ENCODE assay signal across 8 cellular contexts in genomic region chr3:23712656-23713559, GRCh38.
A peak's percentile ranks its signal among the peaks of the same experiment; 100 is the strongest.
DNase-seq lines count a peak whose midpoint lies in the region; ATAC-seq, FAIRE-seq and TF ChIP-seq lines count a peak whose summit lies in the region.

No MANE protein-coding gene starts in this region.

- intact Hi-C loops in mammary epithelial cell (cut with micrococcal nuclease) (no loop called here), right lobe of liver (cut with DNase I) (no loop called here), vagina (cut with DNase I) (no loop called here)

- FAIRE-seq in A549 (lab: Jason Lieb, UNC) = no peak

- TF ChIP-seq CTCF in A549 (IDR thresholded peaks at IDR 0.05) (no peak), MM.1S (IDR thresholded peaks at IDR 0.05; ENCODE audit: low read length) (no peak), mammary epithelial cell (conservative IDR thresholded peaks at IDR 0.05 in 1 of 2, IDR thresholded peaks at IDR 0.05 in 1 of 2; ENCODE audit: extremely low read depth in 1 of 2, insufficient read depth in 1 of 2, low read depth in 1 of 2, low read length in 2 of 2) (no peak), right lobe of liver (IDR thresholded peaks at IDR 0.05) (peak in 1 of 4 donors; percentile 4), vagina (IDR thresholded peaks at IDR 0.05) (no peak)

- no peaks in the 10 kb centered on the region for H3K9me2 ChIP-seq in MM.1S (replicated peaks; ENCODE audit: insufficient read depth, low read length)

- 0 out of 2 replicates have a peak, but pooled peaks cover 4% of the 10 kb centered on the region for H3F3A ChIP-seq in MM.1S (ENCODE audit: insufficient read depth, low read length)

- no peak for TF ChIP-seq EP300 in A549 (IDR thresholded peaks at IDR 0.05)

- H3K4me3 ChIP-seq in A549 = no peak overlapping the region
- H3K4me3 ChIP-seq in MM.1S (ENCODE audit: low read length) = no peak overlapping the region
- H3K4me3 ChIP-seq in mammary epithelial cell (replicated peaks in 1 of 3; ENCODE audit: insufficient read depth in 1 of 3, low read depth in 2 of 3, low read length in 3 of 3) = no peak overlapping the region
- H3K4me3 ChIP-seq in right lobe of liver = no peak overlapping the region
- no peak overlapping the region for H3K4me3 ChIP-seq in vagina

- DNase-seq in A549 (ENCODE audit: low read depth in 1 of 2, low spot score in 1 of 2) (peak in 1 of 2 experiments; percentile 38), MM.1S (peak; percentile 52), mammary epithelial cell (peak; percentile 25), right lobe of liver (no peak), vagina (ENCODE audit: extremely low spot score in 2 of 2) (no peak), NCI-H2107 treated with DMSO at 0.1 percent for 48 hours (lab: John Stamatoyannopoulos, UW; ENCODE audit: unreplicated experiment) (no peak)
- DNase-seq in activated CD8-positive, alpha-beta memory T cell treated with anti-CD3 and anti-CD28 coated beads for 24 hours = no peak

- 32% methylated on average over 8 of the region's 9 CpGs for WGBS in A549 (ENCODE audit: missing lambda C conversion rate)
- 49% methylated on average over 8 of the region's 9 CpGs for WGBS in mammary epithelial cell (ENCODE audit: low coverage, missing lambda C conversion rate)
- WGBS in right lobe of liver (ENCODE audit: insufficient coverage, low coverage, low lambda C conversion rate, missing lambda C conversion rate) = 16% methylated on average over 9 of the region's 9 CpGs

- H3K36me3 ChIP-seq in MM.1S (replicated peaks; ENCODE audit: insufficient read depth, low read length) (no peaks in the 10 kb centered on the region), mammary epithelial cell (ENCODE audit: insufficient read depth, low read length) (no peaks in the 10 kb centered on the region), right lobe of liver (no peaks in the 10 kb centered on the region), vagina (no peaks in the 10 kb centered on the region)

- POLR2A ChIA-PET in A549 (lab: Yijun Ruan, JAX) = no interaction called here

- H4K20me1 ChIP-seq in MM.1S (ENCODE audit: insufficient read depth, low read length) = no peaks in the 10 kb centered on the region
- H4K20me1 ChIP-seq in mammary epithelial cell (ENCODE audit: insufficient read depth, low read length) = no peaks in the 10 kb centered on the region

- TF ChIP-seq RAD21 in A549 (conservative IDR thresholded peaks at IDR 0.05 in 1 of 2, IDR thresholded peaks at IDR 0.05 in 1 of 2) = peak; percentile 25 to 44; a peak in 3 of 5 replicates

- peak overlapping the region in 1 of 2 experiments; percentile 1; a peak in 1 of 6 replicates for H3K27ac ChIP-seq in A549
- H3K27ac ChIP-seq in MM.1S (ENCODE audit: low read length) = peak overlapping the region; percentile 26; the same call in 1 of the 2 replicates
- no peak overlapping the region for H3K27ac ChIP-seq in mammary epithelial cell (ENCODE audit: insufficient read depth, low read depth, low read length)
- H3K27ac ChIP-seq in right lobe of liver = no peak overlapping the region
- no peak overlapping the region for H3K27ac ChIP-seq in vagina

- H3K79me2 ChIP-seq in MM.1S (ENCODE audit: low read length) (no peaks in the 10 kb centered on the region), mammary epithelial cell (ENCODE audit: insufficient read depth, low read length) (no peaks in the 10 kb centered on the region)

- ATAC-seq in A549 (peak; percentile 30 to 74; a peak in 3 of 6 replicates), right lobe of liver (peak; percentile 32 to 61 (median 50)), HG03469 (IDR thresholded peaks at IDR 0.05; ENCODE audit: unreplicated experiment) (no peak)

- CTCF ChIA-PET in A549 (lab: Yijun Ruan, JAX) = interaction anchor here (0.5 to 1.1 kb wide), 2 partner anchors 15 to 35 kb away, joined by 4 to 5 read pairs; no protein-coding TSS in a partner anchor
- CTCF ChIA-PET in mammary epithelial cell (lab: Charles Lee; ENCODE audit: low non-redundant PET) = no interaction called here

- H3K9ac ChIP-seq in MM.1S (ENCODE audit: low read length) = no peak overlapping the region
- H3K9ac ChIP-seq in mammary epithelial cell (ENCODE audit: insufficient read depth, low read length) = no peak overlapping the region

- no peaks in the 10 kb centered on the region for H3K27me3 ChIP-seq in MM.1S (replicated peaks; ENCODE audit: insufficient read depth, low read length)
- no peaks in the 10 kb centered on the region for H3K27me3 ChIP-seq in mammary epithelial cell (ENCODE audit: insufficient read depth, low read length)
- no peaks in the 10 kb centered on the region for H3K27me3 ChIP-seq in right lobe of liver
- no peaks in the 10 kb centered on the region for H3K27me3 ChIP-seq in vagina

- dilution Hi-C loops in mammary epithelial cell (cut with HindIII; ENCODE audit: low sequenced_read_pairs) = no loop called here

- H3K4me2 ChIP-seq in A549 (peak overlapping the region; percentile 38), MM.1S (ENCODE audit: low read depth, low read length) (peak overlapping the region; percentile 21), mammary epithelial cell (ENCODE audit: insufficient read depth, low read depth, low read length) (peak overlapping the region; percentile 3)

- H3K4me1 ChIP-seq in A549 (peaks cover 12% of the 10 kb centered on the region; the same call in 2 of the 3 replicates), MM.1S (ENCODE audit: low read length) (peaks cover 26% of the 10 kb centered on the region), mammary epithelial cell (ENCODE audit: insufficient read depth, low read length) (peaks cover 3% of the 10 kb centered on the region), right lobe of liver (no peaks in the 10 kb centered on the region), vagina (peaks cover 7% of the 10 kb centered on the region)

- BruUV-seq in mammary epithelial cell (replicated peaks; lab: Mats Ljungman, UMichigan) = no TSS peak

- H3K9me3 ChIP-seq in A549 (no peaks in the 10 kb centered on the region), MM.1S (replicated peaks; ENCODE audit: insufficient read depth, low read length) (no peaks in the 10 kb centered on the region), mammary epithelial cell (replicated peaks; ENCODE audit: insufficient read depth, low read length) (no peaks in the 10 kb centered on the region), right lobe of liver (no peaks in the 10 kb centered on the region), vagina (no peaks in the 10 kb centered on the region)

- no peak for TF ChIP-seq POLR2A in A549 (IDR thresholded peaks at IDR 0.05; ENCODE audit: low read length)
- no peak for TF ChIP-seq POLR2A in right lobe of liver (IDR thresholded peaks at IDR 0.05)
- TF ChIP-seq POLR2A in vagina (IDR thresholded peaks at IDR 0.05) = no peak

- peak overlapping the region; percentile 4 for H2AFZ ChIP-seq in MM.1S (ENCODE audit: low read length)
- H2AFZ ChIP-seq in mammary epithelial cell (ENCODE audit: low read depth, low read length) = peak overlapping the region; percentile 16

- in situ Hi-C loops in mammary epithelial cell (cut with MboI; ENCODE audit: low sequenced_read_pairs in 2 of 2) = no loop called here

TF ChIP-seq in A549, 52 proteins besides CTCF, POLR2A, EP300 and RAD21:
- no peak for TF ChIP-seq ELK1 (IDR thresholded peaks at IDR 0.05; ENCODE audit: low read depth, low read length)
- no peak for TF ChIP-seq KDM5A (IDR thresholded peaks at IDR 0.05)
- TF ChIP-seq CBX8 (IDR thresholded peaks at IDR 0.05) = no peak
- no peak for TF ChIP-seq ATOH8 (CRISPR knock-in tag; IDR thresholded peaks at IDR 0.05; ENCODE audit: low read depth)
- peak; percentile 60 to 91; a peak in 3 of 4 replicates for TF ChIP-seq CEBPB (IDR thresholded peaks at IDR 0.05)
- TF ChIP-seq BHLHE40 (IDR thresholded peaks at IDR 0.05; ENCODE audit: low read depth, low read length) = no peak

Comparison
In these comparisons a context has a peak if more than half of its experiments do, and no peak if none do; other contexts are left out.
1. DNase-seq: peak in MM.1S (single experiment) and mammary epithelial cell (single experiment); none in right lobe of liver (0 of 3), vagina (0 of 2), activated CD8-positive, alpha-beta memory T cell treated with anti-CD3 and anti-CD28 coated beads for 24 hours (single experiment) and NCI-H2107 treated with DMSO at 0.1 percent for 48 hours (single experiment).
2. Peak in every context shown above with its lines, with median percentiles within 50 percentile points of each other: H3K4me2 ChIP-seq.